24 cellular contexts compared by ENCODE assay signal in genomic region chr1:224399887-224400286, GRCh38.
"Had no signal": no experiment of that assay in that cellular context is flagged by ENCODE, and none has a peak within 500 bp of the region (broad histone marks: within the 10 kb centered on the region; RNA-seq: fewer than 3 reads in every experiment).

No MANE protein-coding gene starts in this region.

- H3K27ac Mint-ChIP-seq: activated CD4-positive, alpha-beta T cell treated with anti-CD3 and anti-CD28 coated beads, Interleukin-2, amount 10 ng/mL, durations not matched to agents 24 days and 14 days; T-helper 1 cell treated with Interleukin-12 subunit alpha and Interleukin-12 subunit beta and Interleukin-4 antibody, amounts not matched to agents 30 μg/mL and 1 μg/mL, for 36 hours had no signal

- H3K9ac ChIP-seq: KMS-11 had no signal

- H3K4me1 Mint-ChIP-seq: WTC11 had no signal

- H3K9me3 Mint-ChIP-seq: activated CD4-positive, alpha-beta T cell treated with anti-CD3 and anti-CD28 coated beads, Interleukin-2, amount 10 ng/mL, durations not matched to agents 24 days and 14 days; T-helper 1 cell treated with Interleukin-12 subunit alpha and Interleukin-12 subunit beta and Interleukin-4 antibody, amounts not matched to agents 30 μg/mL and 1 μg/mL, for 36 hours; WTC11 had no signal

- DNase-seq: activated CD4-positive, alpha-beta T cell treated with anti-CD3 and anti-CD28 coated beads for 1 hour; activated CD4-positive, alpha-beta T cell treated with anti-CD3 and anti-CD28 coated beads, Interleukin-2, amount 10 ng/mL, durations not matched to agents 24 days and 14 days; activated CD4-positive, alpha-beta T cell treated with anti-CD3 and anti-CD28 coated beads, Interleukin-2, amount 50 U/mL, for 48 hours; activated CD8-positive, alpha-beta memory T cell treated with anti-CD3 and anti-CD28 coated beads, Interleukin-2, amount 50 U/mL, for 48 hours; activated effector memory CD4-positive, alpha-beta T cell treated with anti-CD3 and anti-CD28 coated beads, Interleukin-2, amount 50 U/mL, for 16 hours; activated naive CD4-positive, alpha-beta T cell treated with Interleukin-2 at 50 U/mL for 16 hours; activated T-cell treated with anti-CD3 and anti-CD28 coated beads, Interleukin-2, amount 50 U/mL, for 1 hour; amniotic stem cell; body of pancreas; central memory CD4-positive, alpha-beta T cell; MG63; NCI-H1417; NCI-H1930; NCI-H345; NCI-H510A; NCI-H526 treated with DMSO at 0.1 percent for 48 hours; SHP77 treated with DMSO at 0.1 percent for 48 hours; T-helper 9 cell had no signal

- H3K4me3 Mint-ChIP-seq: activated CD4-positive, alpha-beta T cell treated with anti-CD3 and anti-CD28 coated beads, Interleukin-2, amount 10 ng/mL, durations not matched to agents 24 days and 14 days; T-helper 1 cell treated with Interleukin-12 subunit alpha and Interleukin-12 subunit beta and Interleukin-4 antibody, amounts not matched to agents 30 μg/mL and 1 μg/mL, for 36 hours; WTC11 had no signal

- H3K4me3 ChIP-seq: ascending aorta, body of pancreas, MG63 had no signal

- H3K9me3 ChIP-seq: ascending aorta, body of pancreas, MG63 had no signal

- ATAC-seq: body of pancreas, HepG2, WTC11 had no signal

- H3K27ac ChIP-seq: ascending aorta, body of pancreas, KMS-11 had no signal

- FAIRE-seq: bronchial epithelial cell, HepG2 had no signal

- H3K4me2 ChIP-seq: KMS-11 had no signal

- H3K27me3 ChIP-seq: ascending aorta, body of pancreas, MG63 had no signal

- H3K27me3 Mint-ChIP-seq: activated CD4-positive, alpha-beta T cell treated with anti-CD3 and anti-CD28 coated beads, Interleukin-2, amount 10 ng/mL, durations not matched to agents 24 days and 14 days had no signal

- H3K4me1 ChIP-seq: ascending aorta had no signal
